2 cellular contexts compared by ENCODE assay signal in genomic region chr7:97026705-97027426, GRCh38.
TF ChIP-seq lines count a peak whose summit lies in the region.

No MANE protein-coding gene starts in this region.

TF ChIP-seq in H1, 55 proteins besides CTCF, POLR2A, EP300 and RAD21:
- TF ChIP-seq EZH2 (IDR thresholded peaks at IDR 0.05; ENCODE audit: low read depth, low read length, severe bottlenecking) (peak; percentile 93), TAF7 (optimal IDR thresholded peaks at IDR 0.05; ENCODE audit: borderline replicate concordance, low read depth, low read length) (no peak), YY1 (IDR thresholded peaks at IDR 0.05; ENCODE audit: low read depth, low read length) (no peak), SRF (IDR thresholded peaks at IDR 0.05; ENCODE audit: low read depth, low read length) (no peak), ZNF274 (IDR thresholded peaks at IDR 0.05; ENCODE audit: borderline replicate concordance, extremely low read depth, low read length) (no peak), SIRT6 (IDR thresholded peaks at IDR 0.05; ENCODE audit: low read length) (no peak), RNF2 (IDR thresholded peaks at IDR 0.05; ENCODE audit: borderline replicate concordance, low read depth, low read length, missing control alignments, poor library complexity, severe bottlenecking) (peak; percentile 81), NANOG (IDR thresholded peaks at IDR 0.05; ENCODE audit: insufficient read depth, low read depth, low read length, poor library complexity, severe bottlenecking) (no peak), RBBP5 (IDR thresholded peaks at IDR 0.05; ENCODE audit: borderline replicate concordance, low read depth, low read length) (no peak), TBP (IDR thresholded peaks at IDR 0.05; ENCODE audit: low read depth, low read length) (no peak), EGR1 (IDR thresholded peaks at IDR 0.05; ENCODE audit: borderline replicate concordance, low read depth, low read length) (no peak), KDM4A (IDR thresholded peaks at IDR 0.05; ENCODE audit: low read depth, low read length, severe bottlenecking) (peak; percentile 13), CEBPB (IDR thresholded peaks at IDR 0.05; ENCODE audit: low read depth, low read length) (no peak), BRCA1 (IDR thresholded peaks at IDR 0.05; ENCODE audit: low read depth, low read length) (no peak), USF2 (IDR thresholded peaks at IDR 0.05; ENCODE audit: low read length) (no peak), KDM5A (IDR thresholded peaks at IDR 0.05; ENCODE audit: low read length) (no peak), CHD1 (IDR thresholded peaks at IDR 0.05; ENCODE audit: low read depth, low read length) (no peak), SUZ12 (IDR thresholded peaks at IDR 0.05; ENCODE audit: low read length) (peak; percentile 52; the same call in 1 of the 2 replicates), CBX8 (IDR thresholded peaks at IDR 0.05; ENCODE audit: borderline replicate concordance, low read depth, low read length) (no peak; the same call in 1 of the 2 replicates)
- TF ChIP-seq, protein P1, sequence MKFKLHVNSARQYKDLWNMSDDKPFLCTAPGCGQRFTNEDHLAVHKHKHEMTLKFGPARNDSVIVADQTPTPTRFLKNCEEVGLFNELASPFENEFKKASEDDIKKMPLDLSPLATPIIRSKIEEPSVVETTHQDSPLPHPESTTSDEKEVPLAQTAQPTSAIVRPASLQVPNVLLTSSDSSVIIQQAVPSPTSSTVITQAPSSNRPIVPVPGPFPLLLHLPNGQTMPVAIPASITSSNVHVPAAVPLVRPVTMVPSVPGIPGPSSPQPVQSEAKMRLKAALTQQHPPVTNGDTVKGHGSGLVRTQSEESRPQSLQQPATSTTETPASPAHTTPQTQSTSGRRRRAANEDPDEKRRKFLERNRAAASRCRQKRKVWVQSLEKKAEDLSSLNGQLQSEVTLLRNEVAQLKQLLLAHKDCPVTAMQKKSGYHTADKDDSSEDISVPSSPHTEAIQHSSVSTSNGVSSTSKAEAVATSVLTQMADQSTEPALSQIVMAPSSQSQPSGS (IDR thresholded peaks at IDR 0.05; ENCODE audit: low read length): no peak

TF ChIP-seq in HEK293T, 16 proteins besides CTCF, POLR2A, EP300 and RAD21 (continued from another document):
- no peak for TF ChIP-seq ARNT (IDR thresholded peaks at IDR 0.05)
- no peak for TF ChIP-seq NFRKB (IDR thresholded peaks at IDR 0.05)
- no peak for TF ChIP-seq FOXM1 (IDR thresholded peaks at IDR 0.05; ENCODE audit: borderline replicate concordance)
- TF ChIP-seq CTBP1 (IDR thresholded peaks at IDR 0.05; ENCODE audit: borderline replicate concordance): no peak
- no peak for TF ChIP-seq ZNF384 (IDR thresholded peaks at IDR 0.05)
- TF ChIP-seq, protein P2, sequence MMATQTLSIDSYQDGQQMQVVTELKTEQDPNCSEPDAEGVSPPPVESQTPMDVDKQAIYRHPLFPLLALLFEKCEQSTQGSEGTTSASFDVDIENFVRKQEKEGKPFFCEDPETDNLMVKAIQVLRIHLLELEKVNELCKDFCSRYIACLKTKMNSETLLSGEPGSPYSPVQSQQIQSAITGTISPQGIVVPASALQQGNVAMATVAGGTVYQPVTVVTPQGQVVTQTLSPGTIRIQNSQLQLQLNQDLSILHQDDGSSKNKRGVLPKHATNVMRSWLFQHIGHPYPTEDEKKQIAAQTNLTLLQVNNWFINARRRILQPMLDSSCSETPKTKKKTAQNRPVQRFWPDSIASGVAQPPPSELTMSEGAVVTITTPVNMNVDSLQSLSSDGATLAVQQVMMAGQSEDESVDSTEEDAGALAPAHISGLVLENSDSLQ (IDR thresholded peaks at IDR 0.05): no peak
- TF ChIP-seq L3MBTL2 (conservative IDR thresholded peaks at IDR 0.05): no peak
- no peak for TF ChIP-seq ELF4 (IDR thresholded peaks at IDR 0.05)
- TF ChIP-seq BHLHE40 (IDR thresholded peaks at IDR 0.05; ENCODE audit: borderline replicate concordance): no peak
- no peak for TF ChIP-seq SP1 (IDR thresholded peaks at IDR 0.05)
- no peak for TF ChIP-seq SUZ12 (IDR thresholded peaks at IDR 0.05)
- no peak for TF ChIP-seq FOXA1 (IDR thresholded peaks at IDR 0.05)
- TF ChIP-seq TARDBP (IDR thresholded peaks at IDR 0.05): no peak
- no peak for TF ChIP-seq FOXK2 (IDR thresholded peaks at IDR 0.05)
